Comparison of ENCODE assay signal across 12 cellular contexts in genomic region chr22:43289976-43290663, GRCh38. TPM values are rescaled to one million over a fixed set of nuclear protein-coding genes. Genes with fewer than 3 reads are reported as not detected.
DNase-seq lines count a peak whose midpoint lies in the region; ATAC-seq and TF ChIP-seq lines count a peak whose summit lies in the region.
"Had no signal": no experiment of that assay in that cellular context is flagged by ENCODE, and none has a peak within 500 bp of the region (broad histone marks: within the 10 kb centered on the region; RNA-seq: fewer than 3 reads in every experiment).

No MANE protein-coding gene starts in this region.

- no peaks in the 10 kb centered on the region for H3K36me3 ChIP-seq in KOPT-K1 (ENCODE audit: insufficient read depth, low read length)
- H3K36me3 ChIP-seq in breast epithelium: no peaks in the 10 kb centered on the region
- H3K36me3 ChIP-seq in muscle layer of colon (ENCODE audit: insufficient read depth, low read length): no peaks in the 10 kb centered on the region

- peaks cover 2% of the 10 kb centered on the region for H3K4me1 Mint-ChIP-seq in activated T-helper 2 cell treated with anti-CD3 and anti-CD28 coated beads, Interferon-gamma antibody, Interleukin-2, Interleukin-4, amounts not matched to agents 10 μg/mL and 5 μg/mL and 100 μg/mL, durations not matched to agents 14 hours and 24 hours and 36 hours (ENCODE audit: low read depth)
- peaks cover 2% of the 10 kb centered on the region for H3K4me1 Mint-ChIP-seq in activated naive CD4-positive, alpha-beta T cell treated with anti-CD3 and anti-CD28 coated beads for 36 hours (ENCODE audit: low read depth)

- no peak for TF ChIP-seq POLR2A in breast epithelium (IDR thresholded peaks at IDR 0.05)

- peak overlapping the region; percentile 63 for H3K27ac ChIP-seq in KOPT-K1 (ENCODE audit: low read depth, low read length, poor library complexity, severe bottlenecking)
- H3K27ac ChIP-seq in breast epithelium: peak overlapping the region in 1 of 2 donors; percentile 74
- H3K27ac ChIP-seq in muscle layer of colon (ENCODE audit: low read depth, low read length): peak overlapping the region; percentile 61

- peak overlapping the region; percentile 2 for H3K9ac ChIP-seq in muscle layer of colon (ENCODE audit: low read length)

- no peaks in the 10 kb centered on the region for H3K27me3 ChIP-seq in breast epithelium
- peaks cover 0 to 4% of the 10 kb centered on the region in 2 donors for H3K27me3 ChIP-seq in muscle layer of colon (ENCODE audit: control insufficient read depth in 1 of 2, insufficient read depth in 2 of 2, low read length in 2 of 2)

- no peaks in the 10 kb centered on the region for H3K36me3 Mint-ChIP-seq in activated T-helper 2 cell treated with anti-CD3 and anti-CD28 coated beads, Interferon-gamma antibody, Interleukin-2, Interleukin-4, amounts not matched to agents 10 μg/mL and 5 μg/mL and 100 μg/mL, durations not matched to agents 14 hours and 24 hours and 36 hours (ENCODE audit: low read depth)
- no peaks in the 10 kb centered on the region for H3K36me3 Mint-ChIP-seq in activated naive CD4-positive, alpha-beta T cell treated with anti-CD3 and anti-CD28 coated beads for 36 hours (ENCODE audit: low read depth)

- H3K4me3 Mint-ChIP-seq in activated T-helper 2 cell treated with anti-CD3 and anti-CD28 coated beads, Interferon-gamma antibody, Interleukin-2, Interleukin-4, amounts not matched to agents 10 μg/mL and 5 μg/mL and 100 μg/mL, durations not matched to agents 14 hours and 24 hours and 36 hours (ENCODE audit: low read depth): no peak overlapping the region
- H3K4me3 Mint-ChIP-seq in activated naive CD4-positive, alpha-beta T cell treated with anti-CD3 and anti-CD28 coated beads for 36 hours: no peak overlapping the region

- no peaks in the 10 kb centered on the region for H3K9me3 ChIP-seq in KOPT-K1 (ENCODE audit: insufficient read depth, low read length, poor library complexity, severe bottlenecking)
- H3K9me3 ChIP-seq in breast epithelium: no peaks in the 10 kb centered on the region
- H3K9me3 ChIP-seq in muscle layer of colon (ENCODE audit: low read length): no peaks in the 10 kb centered on the region

- CTCF ChIA-PET in activated naive CD4-positive, alpha-beta T cell treated with anti-CD3 and anti-CD28 coated beads for 36 hours (lab: Charles Lee): interaction anchor here (1.7 kb wide), 1 partner anchor 16 kb away, joined by 4 read pairs; no protein-coding TSS in a partner anchor

- intact Hi-C loops in breast epithelium (cut with DNase I; ENCODE audit: low total_unique reads): no loop called here
- intact Hi-C loops in activated T-helper 2 cell treated with anti-CD3 and anti-CD28 coated beads, Interferon-gamma antibody, Interleukin-2, Interleukin-4, amounts not matched to agents 10 μg/mL and 5 μg/mL and 100 μg/mL, durations not matched to agents 14 hours and 24 hours and 36 hours (cut with micrococcal nuclease): no loop called here
- intact Hi-C loops in activated naive CD4-positive, alpha-beta T cell treated with anti-CD3 and anti-CD28 coated beads for 36 hours (cut with micrococcal nuclease): no loop called here

- H3K27me3 Mint-ChIP-seq in activated T-helper 2 cell treated with anti-CD3 and anti-CD28 coated beads, Interferon-gamma antibody, Interleukin-2, Interleukin-4, amounts not matched to agents 10 μg/mL and 5 μg/mL and 100 μg/mL, durations not matched to agents 14 hours and 24 hours and 36 hours (ENCODE audit: low read depth): no peaks in the 10 kb centered on the region
- H3K27me3 Mint-ChIP-seq in activated naive CD4-positive, alpha-beta T cell treated with anti-CD3 and anti-CD28 coated beads for 36 hours (ENCODE audit: low read depth): no peaks in the 10 kb centered on the region

- H3K27ac Mint-ChIP-seq in activated T-helper 2 cell treated with anti-CD3 and anti-CD28 coated beads, Interferon-gamma antibody, Interleukin-2, Interleukin-4, amounts not matched to agents 10 μg/mL and 5 μg/mL and 100 μg/mL, durations not matched to agents 14 hours and 24 hours and 36 hours: no peak overlapping the region
- no peak overlapping the region for H3K27ac Mint-ChIP-seq in activated naive CD4-positive, alpha-beta T cell treated with anti-CD3 and anti-CD28 coated beads for 36 hours

- H3K4me3 ChIP-seq in breast epithelium: peak overlapping the region; percentile 10 to 60 (median 16)
- peak overlapping the region in 1 of 2 donors; percentile 39 for H3K4me3 ChIP-seq in muscle layer of colon (ENCODE audit: low read depth in 1 of 2, low read length in 2 of 2)

- TF ChIP-seq CTCF in breast epithelium (IDR thresholded peaks at IDR 0.05): no peak

- H3K9me3 Mint-ChIP-seq in activated T-helper 2 cell treated with anti-CD3 and anti-CD28 coated beads, Interferon-gamma antibody, Interleukin-2, Interleukin-4, amounts not matched to agents 10 μg/mL and 5 μg/mL and 100 μg/mL, durations not matched to agents 14 hours and 24 hours and 36 hours: no peaks in the 10 kb centered on the region
- no peaks in the 10 kb centered on the region for H3K9me3 Mint-ChIP-seq in activated naive CD4-positive, alpha-beta T cell treated with anti-CD3 and anti-CD28 coated beads for 36 hours

- H3K4me1 ChIP-seq in breast epithelium: peaks cover 0 to 7% of the 10 kb centered on the region in 2 donors
- H3K4me1 ChIP-seq in muscle layer of colon (ENCODE audit: insufficient read depth, low read length): peaks cover 57% of the 10 kb centered on the region

- no peak for ATAC-seq in GM21717 (IDR thresholded peaks at IDR 0.05; ENCODE audit: unreplicated experiment)

- DNase-seq in AG08396 (ENCODE audit: low spot score) (peak; percentile 52), breast epithelium (ENCODE audit: low spot score in 2 of 2) (no peak)
- DNase-seq in activated T-helper 2 cell treated with anti-CD3 and anti-CD28 coated beads, Interferon-gamma antibody, Interleukin-2, Interleukin-4, amounts not matched to agents 10 μg/mL and 5 μg/mL and 100 μg/mL, durations not matched to agents 14 hours and 24 hours and 36 hours (ENCODE audit: low spot score): no peak
- no peak for DNase-seq in stimulated activated CD4-positive, alpha-beta T cell treated with anti-CD3 and anti-CD28 coated beads, Interleukin-12 subunit alpha, Interleukin-12 subunit beta, amount 100 ng/mL, for 4 hours
- DNase-seq in activated naive CD4-positive, alpha-beta T cell treated with anti-CD3 and anti-CD28 coated beads for 36 hours: no peak
- DNase-seq: activated naive CD4-positive, alpha-beta T cell treated with Interleukin-2 at 50 U/mL for 16 hours; Calu3; NCI-H1930; stimulated activated CD8-positive, alpha-beta memory T cell treated with anti-CD3 and anti-CD28 coated beads, Interleukin-4, amount 100 ng/mL, for 48 hours had no signal

RNA-seq across cellular contexts. Expression of gene SCUBE1, which starts 53.1 kb away (rescaled TPM):
- under 1 TPM; 0.48 to 0.98 (median 0.88) TPM for total RNA-seq in breast epithelium
- total RNA-seq in activated T-helper 2 cell treated with anti-CD3 and anti-CD28 coated beads, Interferon-gamma antibody, Interleukin-2, Interleukin-4, amounts not matched to agents 10 μg/mL and 5 μg/mL and 100 μg/mL, durations not matched to agents 14 hours and 24 hours and 36 hours: not detected in 2 replicates
- total RNA-seq in activated naive CD4-positive, alpha-beta T cell treated with anti-CD3 and anti-CD28 coated beads for 36 hours: not detected
